6 cellular contexts compared by ENCODE assay signal in the genomic region with DNA sequence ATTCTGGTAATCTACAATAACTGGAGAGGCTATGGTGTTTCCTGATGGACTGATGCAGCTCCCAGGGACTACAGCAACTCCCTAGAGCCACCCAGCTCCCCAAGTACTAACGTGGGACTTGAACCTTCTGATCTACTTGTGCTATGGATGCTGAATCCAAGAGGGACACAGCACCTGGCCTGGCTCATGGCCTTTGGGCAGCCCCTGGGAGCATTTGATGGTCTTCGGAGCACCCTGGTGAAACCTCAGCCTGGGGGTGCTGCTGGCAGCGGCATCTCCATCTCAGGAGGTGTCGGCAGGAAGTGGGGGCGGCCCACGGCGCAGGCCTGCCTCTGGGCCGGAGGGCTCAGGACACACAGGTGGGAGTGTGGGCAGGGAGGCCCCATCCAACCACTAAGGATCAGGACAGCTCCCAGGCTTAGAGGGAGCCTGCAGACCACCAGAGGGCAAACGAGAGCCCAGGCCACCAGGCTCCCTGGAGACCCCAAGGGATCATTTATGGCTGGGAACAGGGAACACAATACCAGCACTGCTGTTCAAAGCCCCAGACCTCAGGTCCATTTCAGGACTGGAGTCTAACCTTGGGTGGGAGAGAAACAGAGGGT. TPM values are rescaled to one million over a fixed set of nuclear protein-coding genes. Genes with fewer than 3 reads are reported as not detected.
DNase-seq lines count a peak whose midpoint lies in the region; ATAC-seq and TF ChIP-seq lines count a peak whose summit lies in the region.

No MANE protein-coding gene starts in this region.

- H3K36me3 ChIP-seq in CD4-positive, alpha-beta memory T cell (ENCODE audit: insufficient read depth, low read length): peaks cover 37% of the 10 kb centered on the region
- no peaks in the 10 kb centered on the region for H3K36me3 ChIP-seq in right lobe of liver

- peak overlapping the region; percentile 76 to 92 (median 82) for H3K4me3 Mint-ChIP-seq in CD4-positive, alpha-beta memory T cell
- H3K4me3 Mint-ChIP-seq in T-helper 17 cell: peak overlapping the region; percentile 86

- POLR2A ChIA-PET in CD4-positive, alpha-beta memory T cell (lab: Charles Lee; ENCODE audit: partially characterized antibody): interaction anchor here (0.8 to 28.8 kb wide), 7 partner anchors 17 to 117 kb away, joined by 3 to 2105 read pairs (median 5); a partner anchor contains a TSS

- peak overlapping the region; percentile 85 to 99 (median 94) for H3K27ac Mint-ChIP-seq in CD4-positive, alpha-beta memory T cell
- H3K27ac Mint-ChIP-seq in T-helper 17 cell: peak overlapping the region; percentile 98

- TF ChIP-seq CTCF in right lobe of liver (IDR thresholded peaks at IDR 0.05): no peak

- H3K9me3 Mint-ChIP-seq in CD4-positive, alpha-beta memory T cell: peaks cover 0 to 1% (median 0%) of the 10 kb centered on the region in 8 donors

- no peaks in the 10 kb centered on the region for H3K9me3 ChIP-seq in CD4-positive, alpha-beta memory T cell (ENCODE audit: control insufficient read depth in 1 of 2, low read length in 2 of 2)
- no peaks in the 10 kb centered on the region for H3K9me3 ChIP-seq in T-helper 17 cell (ENCODE audit: control insufficient read depth, low read length, poor library complexity, severe bottlenecking)
- no peaks in the 10 kb centered on the region for H3K9me3 ChIP-seq in right lobe of liver

- H3K4me1 ChIP-seq in CD4-positive, alpha-beta memory T cell (ENCODE audit: insufficient read depth, low read length): peaks cover 97% of the 10 kb centered on the region
- H3K4me1 ChIP-seq in right lobe of liver: peaks cover 0 to 60% (median 37%) of the 10 kb centered on the region in 4 donors

- peak; percentile 12 for ATAC-seq in T-helper 17 cell
- ATAC-seq in right lobe of liver: no peak
- ATAC-seq in GM18868 (IDR thresholded peaks at IDR 0.05; ENCODE audit: unreplicated experiment): no peak

- WGBS in right lobe of liver (ENCODE audit: insufficient coverage, low coverage, low lambda C conversion rate, missing lambda C conversion rate): no CpG with 5 or more reads among the region's 9 CpGs

- no peak for DNase-seq in CD4-positive, alpha-beta memory T cell
- no peak for DNase-seq in T-helper 17 cell
- DNase-seq in right lobe of liver: peak in 1 of 3 donors; percentile 53
- no peak for DNase-seq in A172 (ENCODE audit: low spot score)
- no peak for DNase-seq in globus pallidus (ENCODE audit: low spot score)

- peaks cover 60 to 92% (median 78%) of the 10 kb centered on the region in 4 donors for H3K4me1 Mint-ChIP-seq in CD4-positive, alpha-beta memory T cell
- H3K4me1 Mint-ChIP-seq in T-helper 17 cell: peaks cover 68% of the 10 kb centered on the region

- no peaks in the 10 kb centered on the region for H3K27me3 Mint-ChIP-seq in CD4-positive, alpha-beta memory T cell
- H3K27me3 Mint-ChIP-seq in T-helper 17 cell: no peaks in the 10 kb centered on the region

- H3K27ac ChIP-seq in CD4-positive, alpha-beta memory T cell (ENCODE audit: low read depth, low read length): peak overlapping the region; percentile 65
- H3K27ac ChIP-seq in right lobe of liver: peak overlapping the region in 2 of 3 donors; percentile 36 to 49

- intact Hi-C loops in CD4-positive, alpha-beta memory T cell (cut with micrococcal nuclease): loop anchor here (1.0 kb wide), 2 partner anchors 9 to 10 kb away; a partner anchor contains a TSS
- intact Hi-C loops in right lobe of liver (cut with DNase I): no loop called here

- peak overlapping the region; percentile 51 to 58 for H3K4me3 ChIP-seq in CD4-positive, alpha-beta memory T cell (ENCODE audit: low read length in 2 of 2)
- no peak overlapping the region for H3K4me3 ChIP-seq in right lobe of liver

- TF ChIP-seq POLR2A in right lobe of liver (IDR thresholded peaks at IDR 0.05): no peak

- CTCF ChIA-PET in CD4-positive, alpha-beta memory T cell (lab: Charles Lee; ENCODE audit: partially characterized antibody): interaction anchor here (1.9 to 29.7 kb wide), 5 partner anchors 8 to 24 kb away, joined by 7 to 1245 read pairs (median 78); a partner anchor contains a TSS

- H3K36me3 Mint-ChIP-seq in CD4-positive, alpha-beta memory T cell: peaks cover 45 to 70% of the 10 kb centered on the region in 2 donors
- H3K36me3 Mint-ChIP-seq in T-helper 17 cell (ENCODE audit: low read depth): peaks cover 7% of the 10 kb centered on the region

- no peaks in the 10 kb centered on the region for H3K27me3 ChIP-seq in CD4-positive, alpha-beta memory T cell (ENCODE audit: insufficient read depth, low read length)
- no peaks in the 10 kb centered on the region for H3K27me3 ChIP-seq in right lobe of liver

RNA-seq across cellular contexts. Expression of a gene that starts 8.7 kb away (rescaled TPM):
- 100 to 1,000 TPM; 268 to 279 TPM for total RNA-seq in CD4-positive, alpha-beta memory T cell
- polyA plus RNA-seq in CD4-positive, alpha-beta memory T cell: 100 to 1,000 TPM; 125 to 200 TPM
- 100 to 1,000 TPM; 184 to 212 TPM for total RNA-seq in T-helper 17 cell
- 10 to 100 TPM; 18.8 to 36.1 (median 26.3) TPM for total RNA-seq in right lobe of liver
- 81.4 and 117 TPM in 2 replicates for total RNA-seq in A172 (2014; rRNA removed; shearing (Covaris generic))

RNA-seq across cellular contexts. Expression of a gene that starts 25.2 kb away (rescaled TPM):
- total RNA-seq in CD4-positive, alpha-beta memory T cell: 1 to 10 TPM; 6.2 to 9.0 TPM
- under 1 TPM in 1 of 2 donors, not detected in 1; 0.62 TPM for polyA plus RNA-seq in CD4-positive, alpha-beta memory T cell
- total RNA-seq in T-helper 17 cell (1 to 10 TPM; 4.0 to 7.7 TPM), right lobe of liver (1 to 10 TPM in 1 of 6 experiments, under 1 TPM in 5; 0.63 to 1.1 (median 0.99) TPM)
- total RNA-seq in A172 (2014; rRNA removed; shearing (Covaris generic)): 3.7 and 4.1 TPM in 2 replicates

RNA-seq across cellular contexts. Expression of a gene that starts 47.3 kb away (rescaled TPM):
- total RNA-seq in CD4-positive, alpha-beta memory T cell: 10 to 100 TPM; 45.7 to 47.3 TPM
- polyA plus RNA-seq in CD4-positive, alpha-beta memory T cell: 1 to 10 TPM; 4.1 to 6.3 TPM
- 100 to 1,000 TPM; 161 to 226 TPM for total RNA-seq in T-helper 17 cell
- total RNA-seq in right lobe of liver: 10 to 100 TPM; 26.4 to 42.9 (median 32.2) TPM
- 10.7 and 15.1 TPM in 2 replicates for total RNA-seq in A172 (2014; rRNA removed; shearing (Covaris generic))

RNA-seq across cellular contexts. Expression of a gene that starts 54.8 kb away (rescaled TPM):
- 10 to 100 TPM; 14.0 to 15.8 TPM for total RNA-seq in CD4-positive, alpha-beta memory T cell
- polyA plus RNA-seq in CD4-positive, alpha-beta memory T cell: 1 to 10 TPM; 5.6 to 8.8 TPM
- total RNA-seq in T-helper 17 cell (10 to 100 TPM; 21.5 to 25.3 TPM), right lobe of liver (10 to 100 TPM in 1 of 6 experiments, 1 to 10 TPM in 5; 6.8 to 12.6 (median 8.9) TPM)
- total RNA-seq in A172 (2014; rRNA removed; shearing (Covaris generic)): 18.4 and 19.6 TPM in 2 replicates

RNA-seq across cellular contexts. Expression of a gene that starts 59.3 kb away (rescaled TPM):
- total RNA-seq in CD4-positive, alpha-beta memory T cell: 10 to 100 TPM; 41.3 to 42.7 TPM
- polyA plus RNA-seq in CD4-positive, alpha-beta memory T cell: 10 to 100 TPM; 22.4 to 42.1 TPM
- total RNA-seq in T-helper 17 cell: 10 to 100 TPM; 25.8 to 27.0 TPM
- total RNA-seq in right lobe of liver: 10 to 100 TPM; 13.1 to 21.5 (median 17.0) TPM
- 14.3 and 15.0 TPM in 2 replicates for total RNA-seq in A172 (2014; rRNA removed; shearing (Covaris generic))

Comparison
In these comparisons a context has a peak if more than half of its experiments do, and no peak if none do; other contexts are left out.
1. H3K4me3 ChIP-seq: peak in CD4-positive, alpha-beta memory T cell (2 of 2); none in right lobe of liver (0 of 3).